27 cellular contexts compared by ENCODE assay signal in the genomic region with DNA sequence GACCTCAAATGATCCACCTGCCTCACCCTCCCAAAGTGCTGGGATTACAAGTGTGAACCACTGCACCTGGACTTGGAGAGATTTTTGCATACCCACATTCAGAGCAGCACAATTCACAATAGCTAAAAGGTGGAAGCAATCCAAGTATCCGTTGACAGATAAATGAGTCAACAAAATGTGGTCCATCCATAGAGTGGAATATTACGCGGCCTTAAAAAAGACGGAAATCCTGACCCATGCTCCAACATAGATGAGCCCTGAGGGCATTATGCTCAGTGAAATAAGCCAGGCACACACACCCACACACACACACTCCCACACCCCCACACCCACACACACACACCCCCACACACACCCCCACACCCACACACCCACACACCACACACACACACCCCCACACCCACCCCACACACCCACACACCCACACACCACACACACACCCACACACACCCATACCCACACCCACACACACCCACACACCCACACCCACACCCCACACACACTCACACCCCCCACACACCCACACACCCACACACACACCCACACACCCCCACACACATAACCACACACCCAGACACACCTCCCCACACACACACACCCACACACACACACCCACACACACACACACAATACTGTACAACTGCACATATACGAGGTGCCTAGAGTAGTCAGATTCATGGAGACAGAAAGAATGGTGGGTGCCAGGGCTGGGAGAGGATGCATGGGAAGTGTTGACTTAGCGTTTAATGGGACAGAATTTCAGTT.
"Had no signal": no experiment of that assay in that cellular context is flagged by ENCODE, and none has a peak within 500 bp of the region (broad histone marks: within the 10 kb centered on the region; RNA-seq: fewer than 3 reads in every experiment).

No MANE protein-coding gene starts in this region.

- H3K27me3 ChIP-seq: foreskin keratinocyte, hepatocyte, right atrium auricular region, transverse colon, upper lobe of right lung, vagina had no signal

- H2AFZ ChIP-seq: hepatocyte had no signal

- H3K4me3 ChIP-seq: coronary artery, esophagus muscularis mucosa, gastroesophageal sphincter, heart left ventricle, hepatocyte, lung, prostate gland, right atrium auricular region, suprapubic skin, transverse colon, upper lobe of right lung, vagina had no signal

- H3K36me3 Mint-ChIP-seq: naive thymus-derived CD8-positive, alpha-beta T cell; stimulated activated effector memory CD8-positive, alpha-beta T cell treated with anti-CD3 and anti-CD28 coated beads, Interleukin-12 subunit alpha, Interleukin-12 subunit beta, amount 100 ng/mL, for 72 hours had no signal

- H3K27ac Mint-ChIP-seq: naive thymus-derived CD8-positive, alpha-beta T cell; nephron progenitor cell; stimulated activated effector memory CD8-positive, alpha-beta T cell treated with anti-CD3 and anti-CD28 coated beads, Interleukin-12 subunit alpha, Interleukin-12 subunit beta, amount 100 ng/mL, for 72 hours had no signal

- H3K4me1 Mint-ChIP-seq: naive thymus-derived CD8-positive, alpha-beta T cell; stimulated activated effector memory CD8-positive, alpha-beta T cell treated with anti-CD3 and anti-CD28 coated beads, Interleukin-12 subunit alpha, Interleukin-12 subunit beta, amount 100 ng/mL, for 72 hours had no signal

- H3K27ac ChIP-seq: coronary artery, esophagus muscularis mucosa, foreskin keratinocyte, gastroesophageal sphincter, heart left ventricle, hepatocyte, prostate gland, right atrium auricular region, suprapubic skin, transverse colon, upper lobe of right lung, vagina had no signal

- H3K9me3 ChIP-seq: esophagus muscularis mucosa, gastroesophageal sphincter, heart left ventricle, prostate gland, right atrium auricular region, suprapubic skin, transverse colon, upper lobe of right lung, vagina had no signal

- ATAC-seq: foreskin keratinocyte; gastroesophageal sphincter; heart left ventricle; left lobe of liver; naive thymus-derived CD8-positive, alpha-beta T cell; sciatic nerve; stimulated activated effector memory CD8-positive, alpha-beta T cell treated with anti-CD3 and anti-CD28 coated beads, Interleukin-12 subunit alpha, Interleukin-12 subunit beta, amount 100 ng/mL, for 72 hours; upper lobe of right lung had no signal

- H3K4me2 ChIP-seq: hepatocyte had no signal

- H3K36me3 ChIP-seq: esophagus muscularis mucosa, gastroesophageal sphincter, heart left ventricle, prostate gland, right atrium auricular region, suprapubic skin, transverse colon, upper lobe of right lung, vagina had no signal

- H3K9me3 Mint-ChIP-seq: stimulated activated effector memory CD8-positive, alpha-beta T cell treated with anti-CD3 and anti-CD28 coated beads, Interleukin-12 subunit alpha, Interleukin-12 subunit beta, amount 100 ng/mL, for 72 hours had no signal

- H3K79me2 ChIP-seq: hepatocyte had no signal

- H3K4me1 ChIP-seq: esophagus muscularis mucosa, foreskin keratinocyte, gastroesophageal sphincter, heart left ventricle, prostate gland, right atrium auricular region, suprapubic skin, transverse colon, upper lobe of right lung, vagina had no signal

- H3K4me3 Mint-ChIP-seq: naive thymus-derived CD8-positive, alpha-beta T cell; nephron progenitor cell; stimulated activated effector memory CD8-positive, alpha-beta T cell treated with anti-CD3 and anti-CD28 coated beads, Interleukin-12 subunit alpha, Interleukin-12 subunit beta, amount 100 ng/mL, for 72 hours had no signal

- DNase-seq: dermis blood vessel endothelial cell; effector memory CD4-positive, alpha-beta T cell; heart left ventricle; kidney; mesenchymal stem cell; midbrain; naive thymus-derived CD8-positive, alpha-beta T cell; nephron progenitor cell; nucleus accumbens; stimulated activated CD4-positive, alpha-beta T cell treated with anti-CD3 and anti-CD28 coated beads, Interleukin-2, amount 100 ng/mL, for 24 hours; stimulated activated CD4-positive, alpha-beta T cell treated with anti-CD3 and anti-CD28 coated beads, Interleukin-4, amount 100 ng/mL, for 24 hours; stimulated activated naive CD4-positive, alpha-beta T cell treated with Interleukin-2 at 50 U/mL for 16 hours; transverse colon; upper lobe of right lung had no signal
